21 cellular contexts compared by ENCODE assay signal in genomic region chr2:37421686-37422085, GRCh38.
DNase-seq lines count a peak whose midpoint lies in the region; ATAC-seq, FAIRE-seq and TF ChIP-seq lines count a peak whose summit lies in the region.
"Had no signal": no experiment of that assay in that cellular context is flagged by ENCODE, and none has a peak within 500 bp of the region (broad histone marks: within the 10 kb centered on the region; RNA-seq: fewer than 3 reads in every experiment).

No MANE protein-coding gene starts in this region.

- H3K27ac Mint-ChIP-seq in activated naive CD4-positive, alpha-beta T cell treated with anti-CD3 and anti-CD28 coated beads for 36 hours: no peak overlapping the region
- no peak overlapping the region for H3K27ac Mint-ChIP-seq in T-helper 17 cell
- H3K27ac Mint-ChIP-seq: B cell, H9 had no signal

- TF ChIP-seq POLR2A in breast epithelium (IDR thresholded peaks at IDR 0.05): no peak

- H3K4me3 ChIP-seq in bronchial epithelial cell (ENCODE audit: low read depth, low read length): no peak overlapping the region
- H3K4me3 ChIP-seq in foreskin fibroblast (ENCODE audit: low read depth in 1 of 2, low read length in 2 of 2): no peak overlapping the region
- no peak overlapping the region for H3K4me3 ChIP-seq in breast epithelium
- H3K4me3 ChIP-seq: A549; BLaER1 treated with 17β-estradiol and CSF1 and Interleukin-3, amounts not matched to agents 10 nM and 100 nM had no signal

- no peaks in the 10 kb centered on the region for H3K27me3 Mint-ChIP-seq in activated naive CD4-positive, alpha-beta T cell treated with anti-CD3 and anti-CD28 coated beads for 36 hours (ENCODE audit: low read depth)
- no peaks in the 10 kb centered on the region for H3K27me3 Mint-ChIP-seq in T-helper 17 cell
- H3K27me3 Mint-ChIP-seq: B cell; CD4-positive, CD25-positive, alpha-beta regulatory T cell; CD8-positive, alpha-beta memory T cell had no signal

- DNase-seq in AG08395 (ENCODE audit: low spot score): peak; percentile 45
- peak; percentile 40 for DNase-seq in GM04503 (ENCODE audit: low read depth)
- DNase-seq in bronchial epithelial cell (ENCODE audit: low read depth): peak; percentile 29
- DNase-seq in foreskin fibroblast: peak; percentile 12 to 27
- no peak for DNase-seq in breast epithelium (ENCODE audit: low spot score in 2 of 2)
- DNase-seq in activated naive CD4-positive, alpha-beta T cell treated with anti-CD3 and anti-CD28 coated beads for 36 hours: no peak
- no peak for DNase-seq in T-helper 17 cell
- DNase-seq: CD4-positive, CD25-positive, alpha-beta regulatory T cell; CD8-positive, alpha-beta memory T cell; COR-L47; DMS 273 treated with DMSO at 0.1 percent for 48 hours; DMS53; DND-41; H9 had no signal

- H3K4me1 Mint-ChIP-seq in activated naive CD4-positive, alpha-beta T cell treated with anti-CD3 and anti-CD28 coated beads for 36 hours (ENCODE audit: low read depth): no peaks in the 10 kb centered on the region
- H3K4me1 Mint-ChIP-seq in T-helper 17 cell: no peaks in the 10 kb centered on the region
- H3K4me1 Mint-ChIP-seq: B cell; CD4-positive, CD25-positive, alpha-beta regulatory T cell; CD8-positive, alpha-beta memory T cell; H9 had no signal

- H3K36me3 ChIP-seq in bronchial epithelial cell (ENCODE audit: control insufficient read depth, insufficient read depth, low read length) (no peaks in the 10 kb centered on the region), breast epithelium (no peaks in the 10 kb centered on the region)
- H3K36me3 ChIP-seq: BLaER1 treated with 17β-estradiol and CSF1 and Interleukin-3, amounts not matched to agents 10 nM and 100 nM had no signal

- no peak overlapping the region for H3K4me3 Mint-ChIP-seq in activated naive CD4-positive, alpha-beta T cell treated with anti-CD3 and anti-CD28 coated beads for 36 hours
- H3K4me3 Mint-ChIP-seq in T-helper 17 cell: no peak overlapping the region
- H3K4me3 Mint-ChIP-seq: B cell; CD4-positive, CD25-positive, alpha-beta regulatory T cell; CD8-positive, alpha-beta memory T cell; H9 had no signal

- CTCF ChIA-PET in activated naive CD4-positive, alpha-beta T cell treated with anti-CD3 and anti-CD28 coated beads for 36 hours (lab: Charles Lee): interaction anchor here (1.1 to 2.0 kb wide), 2 partner anchors 117 to 456 kb away, joined by 3 to 6 read pairs; no protein-coding TSS in a partner anchor

- no peaks in the 10 kb centered on the region for H3K9me3 Mint-ChIP-seq in activated naive CD4-positive, alpha-beta T cell treated with anti-CD3 and anti-CD28 coated beads for 36 hours
- H3K9me3 Mint-ChIP-seq: CD8-positive, alpha-beta memory T cell; H9 had no signal

- TF ChIP-seq CTCF in bronchial epithelial cell (IDR thresholded peaks at IDR 0.05; ENCODE audit: insufficient read depth, low read length, severe bottlenecking): no peak
- no peak for TF ChIP-seq CTCF in foreskin fibroblast (IDR thresholded peaks at IDR 0.05; ENCODE audit: low read depth, low read length)
- no peak for TF ChIP-seq CTCF in breast epithelium (IDR thresholded peaks at IDR 0.05)

- H3K4me1 ChIP-seq in breast epithelium: no peaks in the 10 kb centered on the region
- H3K4me1 ChIP-seq: BLaER1 treated with 17β-estradiol and CSF1 and Interleukin-3, amounts not matched to agents 10 nM and 100 nM had no signal

- no peak for FAIRE-seq in bronchial epithelial cell (lab: Jason Lieb, UNC)
- FAIRE-seq: A549, G401.6, H1 had no signal

- no peaks in the 10 kb centered on the region for H3K9me3 ChIP-seq in breast epithelium
- no peaks in the 10 kb centered on the region for H3K9me3 ChIP-seq in T-helper 17 cell (ENCODE audit: control insufficient read depth, low read length, poor library complexity, severe bottlenecking)
- H3K9me3 ChIP-seq: A549; BLaER1 treated with 17β-estradiol and CSF1 and Interleukin-3, amounts not matched to agents 10 nM and 100 nM had no signal

- ATAC-seq in esophagus mucosa (no peak), T-helper 17 cell (no peak)
- ATAC-seq: A549 had no signal

- no peaks in the 10 kb centered on the region for H3K27me3 ChIP-seq in bronchial epithelial cell (ENCODE audit: control insufficient read depth, insufficient read depth, low read length)
- no peaks in the 10 kb centered on the region for H3K27me3 ChIP-seq in breast epithelium
- H3K27me3 ChIP-seq: BLaER1 treated with 17β-estradiol and CSF1 and Interleukin-3, amounts not matched to agents 10 nM and 100 nM had no signal

- intact Hi-C loops in breast epithelium (cut with DNase I; ENCODE audit: low total_unique reads): no loop called here
- intact Hi-C loops in activated naive CD4-positive, alpha-beta T cell treated with anti-CD3 and anti-CD28 coated beads for 36 hours (cut with micrococcal nuclease): no loop called here

- no peaks in the 10 kb centered on the region for H3K36me3 Mint-ChIP-seq in activated naive CD4-positive, alpha-beta T cell treated with anti-CD3 and anti-CD28 coated beads for 36 hours (ENCODE audit: low read depth)
- no peaks in the 10 kb centered on the region for H3K36me3 Mint-ChIP-seq in T-helper 17 cell (ENCODE audit: low read depth)
- H3K36me3 Mint-ChIP-seq: CD4-positive, CD25-positive, alpha-beta regulatory T cell; CD8-positive, alpha-beta memory T cell had no signal

- no peak overlapping the region for H3K27ac ChIP-seq in breast epithelium
- H3K27ac ChIP-seq: 22Rv1; A549; BLaER1 treated with 17β-estradiol and CSF1 and Interleukin-3, amounts not matched to agents 10 nM and 100 nM had no signal

Comparison
In these comparisons a context has a peak if more than half of its experiments do, and no peak if none do; other contexts are left out.
1. DNase-seq: peak in AG08395 (single experiment), GM04503 (single experiment), bronchial epithelial cell (single experiment) and foreskin fibroblast (2 of 2); none in breast epithelium (0 of 2), activated naive CD4-positive, alpha-beta T cell treated with anti-CD3 and anti-CD28 coated beads for 36 hours (single experiment) and T-helper 17 cell (0 of 3).